Comparison of ENCODE assay signal across 23 cellular contexts in genomic region chr5:134606726-134607125, GRCh38.
"Had no signal": no experiment of that assay in that cellular context is flagged by ENCODE, and none has a peak within 500 bp of the region (broad histone marks: within the 10 kb centered on the region; RNA-seq: fewer than 3 reads in every experiment).

No MANE protein-coding gene starts in this region.

- H3K9me3 ChIP-seq: gastroesophageal sphincter, neutrophil, psoas muscle, testis, tibial nerve, upper lobe of right lung had no signal

- H3K4me3 ChIP-seq: coronary artery, dorsolateral prefrontal cortex, gastroesophageal sphincter, psoas muscle, skin epidermis, testis, tibial nerve, upper lobe of right lung had no signal

- H3K27ac ChIP-seq: coronary artery, dorsolateral prefrontal cortex, gastroesophageal sphincter, neutrophil, psoas muscle, skin epidermis, testis, tibial nerve, upper lobe of right lung had no signal

- H3K4me1 ChIP-seq: gastroesophageal sphincter, testis, tibial nerve, upper lobe of right lung had no signal

- ATAC-seq: gastroesophageal sphincter; left cardiac atrium; left ventricle myocardium superior; naive thymus-derived CD4-positive, alpha-beta T cell; psoas muscle; sciatic nerve; stimulated activated naive B cell treated with anti-CD40 and anti-IgM and Interleukin-4, amounts not matched to agents 10 μg/mL and 1 μg/mL and 100 μg/mL, for 72 hours; stimulated activated naive CD8-positive, alpha-beta T cell treated with anti-CD3 and anti-CD28 coated beads, Interleukin-15, amount 100 ng/mL, for 72 hours; upper lobe of right lung had no signal

- DNase-seq: dorsolateral prefrontal cortex; effector CD8-positive, alpha-beta T cell; glutamatergic neuron; kidney; left cardiac atrium; left ventricle myocardium superior; mammary epithelial cell; naive thymus-derived CD4-positive, alpha-beta T cell; nephron progenitor cell; psoas muscle; retina; stimulated activated CD4-positive, alpha-beta T cell treated with anti-CD3 and anti-CD28 coated beads, Interleukin-2, amount 100 ng/mL, for 24 hours; stimulated activated CD4-positive, alpha-beta T cell treated with anti-CD3 and anti-CD28 coated beads, Interleukin-4, amount 100 ng/mL, for 4 hours; stimulated activated naive B cell treated with anti-CD40 and anti-IgM and Interleukin-4, amounts not matched to agents 10 μg/mL and 1 μg/mL and 100 μg/mL, for 72 hours; stimulated activated naive CD8-positive, alpha-beta T cell treated with anti-CD3 and anti-CD28 coated beads, Interleukin-15, amount 100 ng/mL, for 72 hours; testis; upper lobe of right lung had no signal

- H3K27me3 ChIP-seq: dorsolateral prefrontal cortex, gastroesophageal sphincter, neutrophil, testis, tibial nerve, upper lobe of right lung had no signal
